In genomic region chr16:27718767-27719445, GRCh38 we compare ENCODE assay signal across 13 cellular contexts.
DNase-seq lines count a peak whose midpoint lies in the region; ATAC-seq and TF ChIP-seq lines count a peak whose summit lies in the region.
"Had no signal": no experiment of that assay in that cellular context is flagged by ENCODE, and none has a peak within 500 bp of the region (broad histone marks: within the 10 kb centered on the region; RNA-seq: fewer than 3 reads in every experiment).

No MANE protein-coding gene starts in this region.

- 40 to 64% methylated on average over 1 to 2 of the region's 7 CpGs for WGBS in mesodermal cell (ENCODE audit: insufficient coverage in 2 of 2), 2 experiments
- WGBS in thyroid gland, 2 donors: 86 to 89% methylated on average over 7 of the region's 7 CpGs

- H3K4me1 ChIP-seq in HUES48 (ENCODE audit: control insufficient read depth, insufficient read depth, low read length): peaks cover 9% of the 10 kb centered on the region; the same call in 1 of the 2 replicates
- H3K4me1 ChIP-seq in mesodermal cell (ENCODE audit: control insufficient read depth, insufficient read depth, low read length, poor library complexity, severe bottlenecking): peaks cover 13% of the 10 kb centered on the region
- H3K4me1 ChIP-seq in thyroid gland: peaks cover 12 to 18% of the 10 kb centered on the region in 2 donors

- H3K9me3 ChIP-seq in HUES48 (ENCODE audit: control insufficient read depth, insufficient read depth, low read length): no peaks in the 10 kb centered on the region
- H3K9me3 ChIP-seq in mesodermal cell (ENCODE audit: control insufficient read depth, low read length): no peaks in the 10 kb centered on the region
- H3K9me3 ChIP-seq in thyroid gland: no peaks in the 10 kb centered on the region

- H3K4me1 Mint-ChIP-seq in stimulated activated effector memory CD8-positive, alpha-beta T cell treated with anti-CD3 and anti-CD28 coated beads, Interleukin-12 subunit alpha, Interleukin-12 subunit beta, amount 100 ng/mL, for 72 hours: peaks cover 8% of the 10 kb centered on the region
- H3K4me1 Mint-ChIP-seq in stimulated activated memory B cell treated with anti-CD40 and anti-IgM and Interleukin-4, amounts not matched to agents 10 μg/mL and 1 μg/mL and 100 μg/mL, for 72 hours: no peaks in the 10 kb centered on the region
- H3K4me1 Mint-ChIP-seq: activated B cell treated with CpG ODN at 0.5 μM for 24 hours had no signal

- H3K27me3 Mint-ChIP-seq in stimulated activated memory B cell treated with anti-CD40 and anti-IgM and Interleukin-4, amounts not matched to agents 10 μg/mL and 1 μg/mL and 100 μg/mL, for 72 hours: no peaks in the 10 kb centered on the region
- H3K27me3 Mint-ChIP-seq: activated B cell treated with CpG ODN at 0.5 μM for 24 hours; CD8-positive, alpha-beta memory T cell had no signal

- intact Hi-C loops in thyroid gland (cut with DNase I): no loop called here

- H3K4me3 ChIP-seq in HUES48 (ENCODE audit: low read depth, low read length): no peak overlapping the region
- no peak overlapping the region for H3K4me3 ChIP-seq in mesodermal cell (ENCODE audit: extremely low read depth, insufficient read depth, low read length, poor library complexity, severe bottlenecking)
- no peak overlapping the region for H3K4me3 ChIP-seq in H7 (ENCODE audit: insufficient read depth, low read depth, low read length)
- H3K4me3 ChIP-seq in thyroid gland (replicated peaks in 1 of 3): no peak overlapping the region

- peak overlapping the region; percentile 42 for H3K27ac Mint-ChIP-seq in stimulated activated effector memory CD8-positive, alpha-beta T cell treated with anti-CD3 and anti-CD28 coated beads, Interleukin-12 subunit alpha, Interleukin-12 subunit beta, amount 100 ng/mL, for 72 hours
- no peak overlapping the region for H3K27ac Mint-ChIP-seq in stimulated activated memory B cell treated with anti-CD40 and anti-IgM and Interleukin-4, amounts not matched to agents 10 μg/mL and 1 μg/mL and 100 μg/mL, for 72 hours
- H3K27ac Mint-ChIP-seq: activated B cell treated with CpG ODN at 0.5 μM for 24 hours had no signal

- no peak for ATAC-seq in stimulated activated effector memory CD8-positive, alpha-beta T cell treated with anti-CD3 and anti-CD28 coated beads, Interleukin-12 subunit alpha, Interleukin-12 subunit beta, amount 100 ng/mL, for 72 hours
- no peak for ATAC-seq in stimulated activated memory B cell treated with anti-CD40 and anti-IgM and Interleukin-4, amounts not matched to agents 10 μg/mL and 1 μg/mL and 100 μg/mL, for 72 hours

- no peak overlapping the region for H3K4me3 Mint-ChIP-seq in stimulated activated effector memory CD8-positive, alpha-beta T cell treated with anti-CD3 and anti-CD28 coated beads, Interleukin-12 subunit alpha, Interleukin-12 subunit beta, amount 100 ng/mL, for 72 hours
- H3K4me3 Mint-ChIP-seq in stimulated activated memory B cell treated with anti-CD40 and anti-IgM and Interleukin-4, amounts not matched to agents 10 μg/mL and 1 μg/mL and 100 μg/mL, for 72 hours: no peak overlapping the region
- H3K4me3 Mint-ChIP-seq: activated B cell treated with CpG ODN at 0.5 μM for 24 hours had no signal

- peak overlapping the region; percentile 58 for H3K27ac ChIP-seq in HUES48 (ENCODE audit: low read depth, low read length)
- H3K27ac ChIP-seq in cingulate gyrus (ENCODE audit: low read depth, low read length): peak overlapping the region; percentile 99
- H3K27ac ChIP-seq in mesodermal cell (ENCODE audit: low read depth, low read length, severe bottlenecking): peak overlapping the region; percentile 85
- no peak overlapping the region for H3K27ac ChIP-seq in thyroid gland

- H3K36me3 ChIP-seq in HUES48 (ENCODE audit: control insufficient read depth, insufficient read depth, low read length): peaks cover 7% of the 10 kb centered on the region; the same call in 1 of the 2 replicates
- peaks cover 15% of the 10 kb centered on the region for H3K36me3 ChIP-seq in mesodermal cell (ENCODE audit: control insufficient read depth, insufficient read depth, low read length)
- H3K36me3 ChIP-seq in H7 (replicated peaks; ENCODE audit: control insufficient read depth, insufficient read depth, low read length): no peaks in the 10 kb centered on the region; the same call in none of the 2 replicates
- H3K36me3 ChIP-seq in thyroid gland: no peaks in the 10 kb centered on the region

- DNase-seq in stimulated activated effector memory CD8-positive, alpha-beta T cell treated with anti-CD3 and anti-CD28 coated beads, Interleukin-12 subunit alpha, Interleukin-12 subunit beta, amount 100 ng/mL, for 72 hours (ENCODE audit: low spot score in 2 of 2): no peak
- DNase-seq in H7 (no peak), thyroid gland (no peak)
- DNase-seq: activated B cell treated with CpG ODN at 0.5 μM for 24 hours; CD8-positive, alpha-beta memory T cell; KG1; mesenchymal stem cell; NCI-H1417; NCI-H446 had no signal

- TF ChIP-seq CTCF in thyroid gland (IDR thresholded peaks at IDR 0.05): no peak

- H3K36me3 Mint-ChIP-seq in stimulated activated effector memory CD8-positive, alpha-beta T cell treated with anti-CD3 and anti-CD28 coated beads, Interleukin-12 subunit alpha, Interleukin-12 subunit beta, amount 100 ng/mL, for 72 hours: no peaks in the 10 kb centered on the region
- peaks cover 53% of the 10 kb centered on the region for H3K36me3 Mint-ChIP-seq in stimulated activated memory B cell treated with anti-CD40 and anti-IgM and Interleukin-4, amounts not matched to agents 10 μg/mL and 1 μg/mL and 100 μg/mL, for 72 hours

- H3K9ac ChIP-seq in HUES48 (ENCODE audit: low read depth, low read length): no peak overlapping the region

- no peaks in the 10 kb centered on the region for H3K27me3 ChIP-seq in HUES48 (ENCODE audit: control insufficient read depth, insufficient read depth, low read length)
- no peaks in the 10 kb centered on the region for H3K27me3 ChIP-seq in H7 (ENCODE audit: control insufficient read depth, insufficient read depth, low read length)
- no peaks in the 10 kb centered on the region for H3K27me3 ChIP-seq in thyroid gland

- no peak for TF ChIP-seq POLR2A in thyroid gland (IDR thresholded peaks at IDR 0.05)

- no peaks in the 10 kb centered on the region for H3K9me3 Mint-ChIP-seq in stimulated activated effector memory CD8-positive, alpha-beta T cell treated with anti-CD3 and anti-CD28 coated beads, Interleukin-12 subunit alpha, Interleukin-12 subunit beta, amount 100 ng/mL, for 72 hours
- H3K9me3 Mint-ChIP-seq in stimulated activated memory B cell treated with anti-CD40 and anti-IgM and Interleukin-4, amounts not matched to agents 10 μg/mL and 1 μg/mL and 100 μg/mL, for 72 hours: peaks cover 2% of the 10 kb centered on the region
- H3K9me3 Mint-ChIP-seq: activated B cell treated with CpG ODN at 0.5 μM for 24 hours; CD8-positive, alpha-beta memory T cell had no signal

Comparison
In these comparisons a context has a peak if more than half of its experiments do, and no peak if none do; other contexts are left out.
1. H3K27ac ChIP-seq: peak in HUES48 (single experiment), cingulate gyrus (single experiment) and mesodermal cell (single experiment); none in thyroid gland (0 of 3).